1 cellular context compared by ENCODE assay signal in genomic region chr9:9492506-9492905, GRCh38.
TF ChIP-seq lines count a peak whose summit lies in the region.

No MANE protein-coding gene starts in this region.

TF ChIP-seq in endothelial cell of umbilical vein, 7 proteins besides CTCF, POLR2A, EP300 and RAD21 (continued from another document):
- TF ChIP-seq EZH2 (IDR thresholded peaks at IDR 0.05; ENCODE audit: borderline replicate concordance, low read depth, low read length, severe bottlenecking): no peak
